Comparison of ENCODE assay signal across 17 cellular contexts in genomic region chr2:205245001-205245400, GRCh38.
DNase-seq lines count a peak whose midpoint lies in the region; ATAC-seq and TF ChIP-seq lines count a peak whose summit lies in the region.
"Had no signal": no experiment of that assay in that cellular context is flagged by ENCODE, and none has a peak within 500 bp of the region (broad histone marks: within the 10 kb centered on the region; RNA-seq: fewer than 3 reads in every experiment).

No MANE protein-coding gene starts in this region.

- no peak overlapping the region for H3K4me3 Mint-ChIP-seq in nephron

- TF ChIP-seq CTCF in AG10803 (conservative IDR thresholded peaks at IDR 0.05; ENCODE audit: low read length) (no peak), nephron (IDR thresholded peaks at IDR 0.05; ENCODE audit: unreplicated experiment in 3 of 3) (no peak)

- no peak overlapping the region for H3K4me3 ChIP-seq in AG10803 (ENCODE audit: low read length)
- H3K4me3 ChIP-seq: A549, PC-9 had no signal

- peaks cover 20% of the 10 kb centered on the region for H3K4me1 Mint-ChIP-seq in nephron

- no peaks in the 10 kb centered on the region for H3K36me3 Mint-ChIP-seq in nephron (ENCODE audit: low read depth)

- DNase-seq in AG10803 (ENCODE audit: low read depth) = peak; percentile 36
- DNase-seq in left cardiac atrium = peak; percentile 32
- no peak for DNase-seq in activated CD4-positive, CD25-positive, alpha-beta regulatory T cell treated with anti-CD3 and anti-CD28 coated beads, Interleukin-2, amount 50 U/mL, for 72 hours
- no peak for DNase-seq in UCSD-AML1 (lab: John Stamatoyannopoulos, UW; ENCODE audit: unreplicated experiment)
- no peak for DNase-seq in A172 (ENCODE audit: low spot score)
- DNase-seq: DMS 273 treated with DMSO at 0.1 percent for 48 hours, GDM1, NCI-H1436 treated with DMSO at 0.1 percent for 48 hours, NCI-H2029 treated with DMSO at 0.1 percent for 48 hours, NCI-H2171 treated with DMSO at 0.1 percent for 48 hours, NCI-H748 treated with DMSO at 0.1 percent for 48 hours, PC-9 had no signal

- peak; percentile 15 for ATAC-seq in SK-N-SH treated with all-trans-retinoic acid at 6 μM for 48 hours
- ATAC-seq in left cardiac atrium = peak in 1 of 2 donors; percentile 62
- ATAC-seq in GM18502 (IDR thresholded peaks at IDR 0.05; ENCODE audit: poor library complexity, unreplicated experiment) = no peak
- ATAC-seq: A549 had no signal

- no peaks in the 10 kb centered on the region for H3K9me3 Mint-ChIP-seq in nephron
- H3K9me3 Mint-ChIP-seq: HFFc6 had no signal

- peak overlapping the region; percentile 16 to 69 (median 36) for H3K27ac Mint-ChIP-seq in nephron

- intact Hi-C loops in left cardiac atrium (cut with DNase I) = no loop called here

- no peaks in the 10 kb centered on the region for H3K27me3 Mint-ChIP-seq in nephron (ENCODE audit: low read depth)

TF ChIP-seq in SK-N-SH treated with all-trans-retinoic acid at 6 μM for 48 hours, 23 proteins besides CTCF, POLR2A, EP300 and RAD21:
- TF ChIP-seq ZFP3 (CRISPR knock-in tag; IDR thresholded peaks at IDR 0.05) (no peak), CSDC2 (CRISPR knock-in tag; IDR thresholded peaks at IDR 0.05) (no peak), ARNTL (CRISPR knock-in tag; IDR thresholded peaks at IDR 0.05; ENCODE audit: borderline replicate concordance, low read depth) (no peak), ZFP30 (CRISPR knock-in tag; IDR thresholded peaks at IDR 0.05) (no peak), ZNF565 (CRISPR knock-in tag; conservative IDR thresholded peaks at IDR 0.05; ENCODE audit: low read depth) (no peak), ESRRG (CRISPR knock-in tag; IDR thresholded peaks at IDR 0.05) (no peak), OSR1 (CRISPR knock-in tag; IDR thresholded peaks at IDR 0.05) (no peak), ZC3H10 (CRISPR knock-in tag; IDR thresholded peaks at IDR 0.05) (no peak), ZNF70 (CRISPR knock-in tag; IDR thresholded peaks at IDR 0.05) (no peak), SNAI2 (CRISPR knock-in tag; IDR thresholded peaks at IDR 0.05) (no peak), BACH2 (CRISPR knock-in tag; IDR thresholded peaks at IDR 0.05; ENCODE audit: borderline replicate concordance) (no peak), PPARA (CRISPR knock-in tag; IDR thresholded peaks at IDR 0.05; ENCODE audit: borderline replicate concordance) (no peak)
- TF ChIP-seq, protein P1, sequence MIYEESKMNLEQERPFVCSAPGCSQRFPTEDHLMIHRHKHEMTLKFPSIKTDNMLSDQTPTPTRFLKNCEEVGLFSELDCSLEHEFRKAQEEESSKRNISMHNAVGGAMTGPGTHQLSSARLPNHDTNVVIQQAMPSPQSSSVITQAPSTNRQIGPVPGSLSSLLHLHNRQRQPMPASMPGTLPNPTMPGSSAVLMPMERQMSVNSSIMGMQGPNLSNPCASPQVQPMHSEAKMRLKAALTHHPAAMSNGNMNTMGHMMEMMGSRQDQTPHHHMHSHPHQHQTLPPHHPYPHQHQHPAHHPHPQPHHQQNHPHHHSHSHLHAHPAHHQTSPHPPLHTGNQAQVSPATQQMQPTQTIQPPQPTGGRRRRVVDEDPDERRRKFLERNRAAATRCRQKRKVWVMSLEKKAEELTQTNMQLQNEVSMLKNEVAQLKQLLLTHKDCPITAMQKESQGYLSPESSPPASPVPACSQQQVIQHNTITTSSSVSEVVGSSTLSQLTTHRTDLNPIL (CRISPR knock-in tag; IDR thresholded peaks at IDR 0.05; ENCODE audit: low read depth) = no peak

Comparison
In these comparisons a context has a peak if more than half of its experiments do, and no peak if none do; other contexts are left out.
1. DNase-seq: peak in AG10803 (single experiment) and left cardiac atrium (single experiment); none in activated CD4-positive, CD25-positive, alpha-beta regulatory T cell treated with anti-CD3 and anti-CD28 coated beads, Interleukin-2, amount 50 U/mL, for 72 hours (single experiment), UCSD-AML1 (single experiment) and A172 (single experiment).